Comparison of ENCODE assay signal across 8 cellular contexts in the genomic region with DNA sequence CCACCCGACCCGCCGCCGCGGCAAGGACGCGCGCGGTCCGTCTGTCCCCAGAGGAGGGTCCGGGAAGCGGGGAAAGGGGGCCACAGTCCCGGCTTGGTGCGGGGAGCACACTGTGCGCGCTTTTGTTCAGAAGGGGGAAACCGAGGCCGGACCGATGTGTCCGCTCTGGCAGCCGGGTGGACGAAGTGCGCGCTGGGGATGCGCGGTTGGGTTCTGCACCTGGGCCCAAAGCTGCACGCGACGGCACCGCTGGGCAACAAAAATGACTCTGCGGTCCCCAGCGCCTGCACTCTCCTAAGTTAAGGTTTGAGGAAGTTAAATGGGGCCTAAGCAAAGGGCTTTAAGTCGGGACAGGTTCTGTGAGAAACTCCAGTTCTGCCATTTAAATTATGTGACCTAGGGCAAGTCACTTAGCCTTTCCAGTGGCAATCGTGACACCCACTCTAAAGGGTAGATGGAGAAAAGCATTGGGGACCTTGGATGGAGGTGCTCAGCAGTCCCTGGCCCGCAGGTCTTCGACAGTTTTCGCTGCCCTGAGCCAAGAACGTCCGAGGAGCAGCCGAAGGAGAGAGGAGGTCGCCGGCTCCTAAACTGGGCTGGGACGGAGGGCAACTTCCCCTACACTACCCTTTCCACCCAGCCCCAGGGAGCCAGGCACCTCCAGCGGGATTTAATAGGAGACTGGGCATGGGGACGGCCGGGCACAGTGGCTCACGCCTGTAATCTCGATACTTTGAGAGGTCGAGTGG.
DNase-seq lines count a peak whose midpoint lies in the region; ATAC-seq and TF ChIP-seq lines count a peak whose summit lies in the region.

No MANE protein-coding gene starts in this region.

- no peaks in the 10 kb centered on the region for H3K9me3 ChIP-seq in BLaER1

- H4K20me1 ChIP-seq in BLaER1 = no peaks in the 10 kb centered on the region

- peak overlapping the region; percentile 91 for H3K9ac ChIP-seq in BLaER1

- CTCF ChIA-PET in RWPE1 (lab: Yijun Ruan, JAX) = interaction anchor here (0.6 kb wide), 2 partner anchors 111 to 1572 kb away, joined by 5 to 8 read pairs; no protein-coding TSS in a partner anchor

- no peaks in the 10 kb centered on the region for H3K27me3 ChIP-seq in BLaER1

- POLR2A ChIA-PET in RWPE1 (lab: Yijun Ruan, JAX; ENCODE audit: low non-redundant PET) = no interaction called here

- peaks cover 29% of the 10 kb centered on the region for H3K4me1 ChIP-seq in BLaER1

- H3K36me3 ChIP-seq in BLaER1 = no peaks in the 10 kb centered on the region

- DNase-seq in RWPE1 (ENCODE audit: low spot score) (no peak), caudate nucleus (lab: John Stamatoyannopoulos, UW) (peak in 22 of 61 donors; percentile 26 to 74 (median 58)), islet precursor cell (peak; percentile 71), 8988T (no peak)
- peak; percentile 42 for DNase-seq in stimulated activated CD4-positive, alpha-beta T cell treated with anti-CD3 and anti-CD28 coated beads, Interleukin-4, amount 100 ng/mL, for 24 hours

- no peak for TF ChIP-seq CTCF in RWPE1 (conservative IDR thresholded peaks at IDR 0.05; ENCODE audit: low read depth)

- H3K27ac ChIP-seq in BLaER1 (peak overlapping the region; percentile 93), RWPE1 (peak overlapping the region; percentile 97), caudate nucleus (ENCODE audit: low read depth, low read length) (peak overlapping the region; percentile 98)

- peak overlapping the region; percentile 87 for H3K4me3 ChIP-seq in BLaER1

- H3K4me2 ChIP-seq in BLaER1 = peak overlapping the region; percentile 99

- peak; percentile 19 for ATAC-seq in GM18867 (IDR thresholded peaks at IDR 0.05; ENCODE audit: unreplicated experiment)
- ATAC-seq in HG03064 (IDR thresholded peaks at IDR 0.05; ENCODE audit: low read depth, unreplicated experiment) = peak; percentile 16

Comparison
In these comparisons a context has a peak if more than half of its experiments do, and no peak if none do; other contexts are left out.
1. DNase-seq: peak in islet precursor cell (single experiment) and stimulated activated CD4-positive, alpha-beta T cell treated with anti-CD3 and anti-CD28 coated beads, Interleukin-4, amount 100 ng/mL, for 24 hours (single experiment); none in RWPE1 (single experiment) and 8988T (single experiment).
2. Peak in every context shown above with its lines, with median percentiles within 50 percentile points of each other: H3K27ac ChIP-seq.